ENCODE assay signal across 9 cellular contexts in genomic region chr1:174875306-174875705, GRCh38.
DNase-seq lines count a peak whose midpoint lies in the region; ATAC-seq lines count a peak whose summit lies in the region.
"Had no signal": no experiment of that assay in that cellular context is flagged by ENCODE, and none has a peak within 500 bp of the region (broad histone marks: within the 10 kb centered on the region; RNA-seq: fewer than 3 reads in every experiment).

No MANE protein-coding gene starts in this region.

- DNase-seq in NCI-H2107 treated with DMSO at 0.1 percent for 48 hours (lab: John Stamatoyannopoulos, UW; ENCODE audit: unreplicated experiment) (peak; percentile 98), mucosa of gallbladder (ENCODE audit: low spot score) (peak; percentile 84), G401 (ENCODE audit: low spot score) (no peak)
- no peak for DNase-seq in activated naive CD8-positive, alpha-beta T cell treated with anti-CD3 and anti-CD28 coated beads for 36 hours
- DNase-seq: left cardiac atrium had no signal

- in situ Hi-C loops in G401 (cut with HindIII; ENCODE audit: low sequenced_read_pairs): no loop called here

- peak; percentile 29 for ATAC-seq in GM19351 (IDR thresholded peaks at IDR 0.05; ENCODE audit: unreplicated experiment)
- no peak for ATAC-seq in HG02610 (IDR thresholded peaks at IDR 0.05; ENCODE audit: unreplicated experiment)
- ATAC-seq in HG02763 (IDR thresholded peaks at IDR 0.05; ENCODE audit: unreplicated experiment): no peak
- no peak for ATAC-seq in HG03378 (IDR thresholded peaks at IDR 0.05; ENCODE audit: unreplicated experiment)

- no peaks in the 10 kb centered on the region for H3K9me3 Mint-ChIP-seq in activated naive CD8-positive, alpha-beta T cell treated with anti-CD3 and anti-CD28 coated beads for 36 hours

- H3K27ac Mint-ChIP-seq in activated naive CD8-positive, alpha-beta T cell treated with anti-CD3 and anti-CD28 coated beads for 36 hours: peak overlapping the region; percentile 54

- peak overlapping the region; percentile 14 for H3K4me3 Mint-ChIP-seq in activated naive CD8-positive, alpha-beta T cell treated with anti-CD3 and anti-CD28 coated beads for 36 hours

- H3K4me1 Mint-ChIP-seq in activated naive CD8-positive, alpha-beta T cell treated with anti-CD3 and anti-CD28 coated beads for 36 hours: peaks cover 20% of the 10 kb centered on the region

- H3K27me3 Mint-ChIP-seq in activated naive CD8-positive, alpha-beta T cell treated with anti-CD3 and anti-CD28 coated beads for 36 hours: no peaks in the 10 kb centered on the region

- peaks cover 1% of the 10 kb centered on the region for H3K36me3 Mint-ChIP-seq in activated naive CD8-positive, alpha-beta T cell treated with anti-CD3 and anti-CD28 coated beads for 36 hours

Comparison
In these comparisons a context has a peak if more than half of its experiments do, and no peak if none do; other contexts are left out.
1. DNase-seq: peak in NCI-H2107 treated with DMSO at 0.1 percent for 48 hours (single experiment) and mucosa of gallbladder (single experiment); none in activated naive CD8-positive, alpha-beta T cell treated with anti-CD3 and anti-CD28 coated beads for 36 hours (single experiment) and G401 (single experiment).